11 cellular contexts compared by ENCODE assay signal in genomic region chr6:32186496-32186840, GRCh38. TPM values are rescaled to one million over a fixed set of nuclear protein-coding genes. Genes with fewer than 3 reads are reported as not detected.
A peak's percentile ranks its signal among the peaks of the same experiment; 100 is the strongest.
DNase-seq lines count a peak whose midpoint lies in the region; ATAC-seq and TF ChIP-seq lines count a peak whose summit lies in the region.
"Had no signal": no experiment of that assay in that cellular context is flagged by ENCODE, and none has a peak within 500 bp of the region (broad histone marks: within the 10 kb centered on the region; RNA-seq: fewer than 3 reads in every experiment).

No MANE protein-coding gene starts in this region.

- H3K27me3 ChIP-seq in right atrium auricular region (no peaks in the 10 kb centered on the region), BE2C (no peaks in the 10 kb centered on the region)
- H3K27me3 ChIP-seq: pancreas had no signal

- H3K4me1 Mint-ChIP-seq in brain = peaks cover 56% of the 10 kb centered on the region
- peaks cover 48% of the 10 kb centered on the region for H3K4me1 Mint-ChIP-seq in nephron

- peaks cover 31% of the 10 kb centered on the region for H3K36me3 ChIP-seq in right atrium auricular region
- peaks cover 14% of the 10 kb centered on the region for H3K36me3 ChIP-seq in BE2C
- H3K36me3 ChIP-seq: pancreas had no signal

- no peak for TF ChIP-seq CTCF in right atrium auricular region (IDR thresholded peaks at IDR 0.05)
- no peak for TF ChIP-seq CTCF in brain (conservative IDR thresholded peaks at IDR 0.05)
- no peak for TF ChIP-seq CTCF in nephron (IDR thresholded peaks at IDR 0.05; ENCODE audit: unreplicated experiment in 3 of 3)
- TF ChIP-seq CTCF in BE2C (IDR thresholded peaks at IDR 0.05; ENCODE audit: low read depth, low read length) = no peak

- peak overlapping the region; percentile 90 to 99 for H3K27ac ChIP-seq in right atrium auricular region

- peaks cover 12% of the 10 kb centered on the region for H3K27me3 Mint-ChIP-seq in brain
- no peaks in the 10 kb centered on the region for H3K27me3 Mint-ChIP-seq in nephron (ENCODE audit: low read depth)

- H3K4me1 ChIP-seq in right atrium auricular region = peaks cover 0 to 73% of the 10 kb centered on the region in 2 donors
- no peaks in the 10 kb centered on the region; the same call in 1 of the 2 replicates for H3K4me1 ChIP-seq in BE2C

- DNase-seq in right atrium auricular region (ENCODE audit: low spot score) (no peak), Right ventricle myocardium inferior (ENCODE audit: missing footprints) (no peak), BE2C (no peak), 8988T (no peak)
- DNase-seq: COR-L47, pancreas had no signal

- H3K27ac Mint-ChIP-seq in brain (peak overlapping the region; percentile 2 to 99 (median 87)), nephron (peak overlapping the region; percentile 91 to 100 (median 99))

- H3K4me3 ChIP-seq in right atrium auricular region = no peak overlapping the region
- H3K4me3 ChIP-seq in BE2C (ENCODE audit: low read depth, low read length) = no peak overlapping the region
- H3K4me3 ChIP-seq: HAP-1, pancreas had no signal

- no peak for ATAC-seq in Right ventricle myocardium inferior
- no peak for ATAC-seq in HG02798 (IDR thresholded peaks at IDR 0.05; ENCODE audit: poor library complexity, unreplicated experiment)
- no peak for ATAC-seq in GM19463 (IDR thresholded peaks at IDR 0.05; ENCODE audit: unreplicated experiment)
- ATAC-seq: pancreas had no signal

- intact Hi-C loops in Right ventricle myocardium inferior (cut with DNase I) = no loop called here

- no peaks in the 10 kb centered on the region for H3K9me3 Mint-ChIP-seq in brain
- no peaks in the 10 kb centered on the region for H3K9me3 Mint-ChIP-seq in nephron

- H3K36me3 Mint-ChIP-seq in brain (peaks cover 32% of the 10 kb centered on the region), nephron (ENCODE audit: low read depth) (peaks cover 26% of the 10 kb centered on the region)

- no peaks in the 10 kb centered on the region for H3K9me3 ChIP-seq in right atrium auricular region
- no peaks in the 10 kb centered on the region for H3K9me3 ChIP-seq in BE2C
- H3K9me3 ChIP-seq: HAP-1, pancreas had no signal

- H3K4me3 Mint-ChIP-seq in brain (peak overlapping the region; percentile 25 to 78 (median 48)), nephron (peak overlapping the region; percentile 83 to 99 (median 98))

RNA-seq across cellular contexts. Expression of gene AGER, which starts 2.4 kb away (rescaled TPM):
- total RNA-seq in right atrium auricular region (1 to 10 TPM in 1 of 2 donors, under 1 TPM in 1; 0.94 to 1.4 TPM), Right ventricle myocardium inferior (2.0 TPM)
- polyA plus RNA-seq in brain (ENCODE audit: insufficient read depth, low read depth, low replicate concordance) = 2.1 TPM
- 8.7 TPM for polyA plus RNA-seq in BE2C (2012; ENCODE audit: insufficient read depth, insufficient read length, low read depth)

RNA-seq across cellular contexts. Expression of gene PBX2, which starts 3.5 kb away (rescaled TPM):
- total RNA-seq in right atrium auricular region = 10 to 100 TPM; 26.0 to 32.5 TPM
- total RNA-seq in Right ventricle myocardium inferior = 42.9 TPM
- 44.9 TPM for polyA plus RNA-seq in brain (ENCODE audit: insufficient read depth, low read depth, low replicate concordance)
- 84.6 TPM for polyA plus RNA-seq in BE2C (2012; ENCODE audit: insufficient read depth, insufficient read length, low read depth)

RNA-seq across cellular contexts. Expression of gene GPSM3, which starts 6.0 kb away (rescaled TPM):
- total RNA-seq in right atrium auricular region = 1 to 10 TPM; 3.6 to 9.0 TPM
- total RNA-seq in Right ventricle myocardium inferior = 6.3 TPM
- 7.3 TPM for polyA plus RNA-seq in brain (ENCODE audit: insufficient read depth, low read depth, low replicate concordance)
- polyA plus RNA-seq in BE2C (2012; ENCODE audit: insufficient read depth, insufficient read length, low read depth) = 7.5 TPM

RNA-seq across cellular contexts. Expression of gene RNF5, which starts 8.3 kb away (rescaled TPM):
- total RNA-seq in right atrium auricular region (100 to 1,000 TPM; 104 to 106 TPM), Right ventricle myocardium inferior (97.5 TPM)
- 231 TPM for polyA plus RNA-seq in brain (ENCODE audit: insufficient read depth, low read depth, low replicate concordance)
- polyA plus RNA-seq in BE2C (2012; ENCODE audit: insufficient read depth, insufficient read length, low read depth) = 151 TPM

RNA-seq across cellular contexts. Expression of gene AGPAT1, which starts 10.6 kb away (rescaled TPM):
- 10 to 100 TPM; 59.6 to 77.1 TPM for total RNA-seq in right atrium auricular region
- total RNA-seq in Right ventricle myocardium inferior = 48.2 TPM
- polyA plus RNA-seq in brain (ENCODE audit: insufficient read depth, low read depth, low replicate concordance) = 199 TPM
- 111 TPM for polyA plus RNA-seq in BE2C (2012; ENCODE audit: insufficient read depth, insufficient read length, low read depth)
